ENCODE assay signal across 22 cellular contexts in genomic region chr14:36479344-36479743, GRCh38.
A peak's percentile ranks its signal among the peaks of the same experiment; 100 is the strongest.
DNase-seq lines count a peak whose midpoint lies in the region; ATAC-seq lines count a peak whose summit lies in the region.
"Had no signal": no experiment of that assay in that cellular context is flagged by ENCODE, and none has a peak within 500 bp of the region (broad histone marks: within the 10 kb centered on the region; RNA-seq: fewer than 3 reads in every experiment).

No MANE protein-coding gene starts in this region.

- ATAC-seq in GM18909 (IDR thresholded peaks at IDR 0.05; ENCODE audit: poor library complexity, unreplicated experiment) (peak; percentile 48), GM21619 (IDR thresholded peaks at IDR 0.05; ENCODE audit: unreplicated experiment) (peak; percentile 49), HG03558 (IDR thresholded peaks at IDR 0.05; ENCODE audit: extremely low read depth, unreplicated experiment) (peak; percentile 53), GM18517 (IDR thresholded peaks at IDR 0.05; ENCODE audit: unreplicated experiment) (no peak)
- ATAC-seq in stimulated activated naive CD8-positive, alpha-beta T cell treated with anti-CD3 and anti-CD28 coated beads, Interleukin-15, Interleukin-2, amounts not matched to agents 100 U/mL and 50 U/mL, for 24 hours, result peak; percentile 60
- ATAC-seq: psoas muscle had no signal

- DNase-seq in stimulated activated naive CD8-positive, alpha-beta T cell treated with anti-CD3 and anti-CD28 coated beads, Interleukin-15, Interleukin-2, amounts not matched to agents 100 U/mL and 50 U/mL, for 24 hours, result no peak
- DNase-seq in nucleus accumbens (lab: John Stamatoyannopoulos, UW) (no peak), NK-92 (lab: John Stamatoyannopoulos, UW; ENCODE audit: unreplicated experiment) (no peak)
- DNase-seq: activated B cell treated with CpG ODN at 0.5 μM for 24 hours; activated naive CD4-positive, alpha-beta T cell treated with anti-CD3 and anti-CD28 coated beads, Interleukin-2, amount 50 U/mL, for 16 hours; activated T-cell treated with anti-CD3 and anti-CD28 coated beads, Interleukin-2, amount 50 U/mL, for 1 hour; anterior cingulate cortex; CD4-positive, alpha-beta T cell; cortex of kidney; DMS 273 treated with DMSO at 0.1 percent for 48 hours; endodermal cell; Karpas-422; kidney; NCI-H187 treated with DMSO at 0.1 percent for 48 hours; psoas muscle; Right ventricle myocardium superior; stimulated activated naive B cell treated with anti-CD40 and anti-IgM and Interleukin-4, amounts not matched to agents 10 μg/mL and 1 μg/mL and 100 μg/mL, for 72 hours; T1000 had no signal
